ENCODE assay signal across 11 cellular contexts in genomic region chr10:61332506-61332905, GRCh38.
"Had no signal": no experiment of that assay in that cellular context is flagged by ENCODE, and none has a peak within 500 bp of the region (broad histone marks: within the 10 kb centered on the region; RNA-seq: fewer than 3 reads in every experiment).

No MANE protein-coding gene starts in this region.

- DNase-seq: activated CD4-positive, CD25-positive, alpha-beta regulatory T cell treated with anti-CD3 and anti-CD28 coated beads, Interleukin-2, amount 50 U/mL, for 72 hours; activated naive CD4-positive, alpha-beta T cell treated with anti-CD3 and anti-CD28 coated beads for 36 hours; activated naive CD8-positive, alpha-beta T cell treated with anti-CD3 and anti-CD28 coated beads, Interleukin-2, amount 50 U/mL, for 24 hours; dermis blood vessel endothelial cell; mammary epithelial cell; naive thymus-derived CD4-positive, alpha-beta T cell; stomach; T-helper 9 cell had no signal

- H3K4me3 ChIP-seq: ascending aorta, right atrium auricular region, smooth muscle cell, stomach had no signal
